8 cellular contexts compared by ENCODE assay signal in genomic region chr9:87973791-87974292, GRCh38. TPM values are rescaled to one million over a fixed set of nuclear protein-coding genes. Genes with fewer than 3 reads are reported as not detected.
DNase-seq lines count a peak whose midpoint lies in the region; ATAC-seq and TF ChIP-seq lines count a peak whose summit lies in the region.

No MANE protein-coding gene starts in this region.

- no peaks in the 10 kb centered on the region for H3K36me3 ChIP-seq in hepatocyte (replicated peaks; ENCODE audit: insufficient read depth, low read depth)
- H3K36me3 ChIP-seq in smooth muscle cell (ENCODE audit: low read depth): no peaks in the 10 kb centered on the region

- H3K4me3 ChIP-seq in hepatocyte: peak overlapping the region; percentile 33
- H3K4me3 ChIP-seq in smooth muscle cell: peak overlapping the region; percentile 62

- ATAC-seq in activated B cell treated with CpG ODN at 0.5 μM for 24 hours (ENCODE audit: low read depth): peak; percentile 9

- H3K4me1 Mint-ChIP-seq in activated B cell treated with CpG ODN at 0.5 μM for 24 hours: peaks cover 19% of the 10 kb centered on the region

- intact Hi-C loops in activated B cell treated with CpG ODN at 0.5 μM for 24 hours (cut with micrococcal nuclease): loop anchor here (1.0 kb wide), 1 partner anchor 414 kb away; the partner anchor contains the start of gene SPIN1

- peak overlapping the region; percentile 88 for H3K9ac ChIP-seq in smooth muscle cell (ENCODE audit: low read depth)

- TF ChIP-seq CTCF in activated B cell treated with CpG ODN at 0.5 μM for 24 hours (IDR thresholded peaks at IDR 0.05): no peak
- no peak for TF ChIP-seq CTCF in hepatocyte (IDR thresholded peaks at IDR 0.05; ENCODE audit: poor library complexity)
- TF ChIP-seq CTCF in smooth muscle cell (IDR thresholded peaks at IDR 0.05; ENCODE audit: borderline replicate concordance, insufficient read depth, poor library complexity, severe bottlenecking): no peak

- no peaks in the 10 kb centered on the region for H3K9me2 ChIP-seq in hepatocyte (replicated peaks; ENCODE audit: insufficient read depth)

- H3K79me2 ChIP-seq in hepatocyte (peaks cover 11% of the 10 kb centered on the region), smooth muscle cell (ENCODE audit: low read depth) (no peaks in the 10 kb centered on the region)

- H4K20me1 ChIP-seq in hepatocyte (ENCODE audit: insufficient read depth, poor library complexity, severe bottlenecking) (no peaks in the 10 kb centered on the region), smooth muscle cell (ENCODE audit: low read depth) (no peaks in the 10 kb centered on the region)

- DNase-seq in DMS 273 (lab: John Stamatoyannopoulos, UW; ENCODE audit: unreplicated experiment) (peak; percentile 38), DMS 273 treated with DMSO at 0.1 percent for 48 hours (lab: John Stamatoyannopoulos, UW) (no peak), activated B cell treated with CpG ODN at 0.5 μM for 24 hours (no peak), hepatocyte (ENCODE audit: low spot score) (peak; percentile 22), smooth muscle cell (lab: John Stamatoyannopoulos, UW; ENCODE audit: unreplicated experiment) (no peak), islet precursor cell (no peak), NCI-H2196 treated with DMSO at 0.1 percent for 48 hours (lab: John Stamatoyannopoulos, UW; ENCODE audit: unreplicated experiment) (no peak), activated gamma-delta T cell (lab: John Stamatoyannopoulos, UW) (no peak)

- peak overlapping the region; percentile 93 for H2AFZ ChIP-seq in hepatocyte
- peak overlapping the region; percentile 91 for H2AFZ ChIP-seq in smooth muscle cell (ENCODE audit: low read depth)

- H3K4me3 Mint-ChIP-seq in activated B cell treated with CpG ODN at 0.5 μM for 24 hours: peak overlapping the region; percentile 81

- H3K9me3 ChIP-seq in hepatocyte (ENCODE audit: low read depth) (no peaks in the 10 kb centered on the region), smooth muscle cell (replicated peaks; ENCODE audit: low read depth) (no peaks in the 10 kb centered on the region)

- H3K27me3 Mint-ChIP-seq in activated B cell treated with CpG ODN at 0.5 μM for 24 hours: peaks cover 7% of the 10 kb centered on the region

- peaks cover 8% of the 10 kb centered on the region for H3F3A ChIP-seq in smooth muscle cell (ENCODE audit: low read depth)

- peaks cover 4% of the 10 kb centered on the region for H3K36me3 Mint-ChIP-seq in activated B cell treated with CpG ODN at 0.5 μM for 24 hours (ENCODE audit: low read depth)

- no peaks in the 10 kb centered on the region for H3K27me3 ChIP-seq in hepatocyte
- no peaks in the 10 kb centered on the region for H3K27me3 ChIP-seq in smooth muscle cell (ENCODE audit: low read depth)

- H3K27ac Mint-ChIP-seq in activated B cell treated with CpG ODN at 0.5 μM for 24 hours: peak overlapping the region; percentile 80

- peak overlapping the region; percentile 82 for H3K27ac ChIP-seq in hepatocyte
- H3K27ac ChIP-seq in smooth muscle cell (ENCODE audit: low read depth): peak overlapping the region; percentile 61

- CTCF ChIA-PET in activated B cell treated with CpG ODN at 0.5 μM for 24 hours (lab: Charles Lee): no interaction called here

- 26% methylated on average over 17 of the region's 18 CpGs for WGBS in hepatocyte (ENCODE audit: low lambda C conversion rate, missing lambda C conversion rate)
- 41% methylated on average over 18 of the region's 18 CpGs for WGBS in smooth muscle cell (ENCODE audit: low lambda C conversion rate)

- peaks cover 2% of the 10 kb centered on the region for H3K9me3 Mint-ChIP-seq in activated B cell treated with CpG ODN at 0.5 μM for 24 hours

- POLR2A ChIA-PET in activated B cell treated with CpG ODN at 0.5 μM for 24 hours (lab: Charles Lee): no interaction called here

- peak overlapping the region; percentile 96 for H3K4me2 ChIP-seq in hepatocyte
- peak overlapping the region; percentile 94 for H3K4me2 ChIP-seq in smooth muscle cell

- peaks cover 12% of the 10 kb centered on the region for H3K4me1 ChIP-seq in hepatocyte (ENCODE audit: insufficient read depth)
- peaks cover 6% of the 10 kb centered on the region for H3K4me1 ChIP-seq in smooth muscle cell (ENCODE audit: low read depth)

RNA-seq across cellular contexts. Expression of gene CDK20, which starts 0.5 kb away (rescaled TPM):
- 0.51 and 0.55 TPM in 2 replicates for total RNA-seq in activated B cell treated with CpG ODN at 0.5 μM for 24 hours
- total RNA-seq in hepatocyte: 14.2 and 14.4 TPM in 2 replicates
- 12.9 and 19.2 TPM in 2 replicates for polyA plus RNA-seq in hepatocyte
- 4.5 and 6.7 TPM in 2 replicates for total RNA-seq in smooth muscle cell
- 11.1 and 11.7 TPM in 2 replicates for polyA plus RNA-seq in smooth muscle cell

RNA-seq across cellular contexts. Expression of gene SPATA31C1, which starts 56.1 kb away (rescaled TPM):
- total RNA-seq in activated B cell treated with CpG ODN at 0.5 μM for 24 hours (not detected in 2 replicates), hepatocyte (not detected in 2 replicates), smooth muscle cell (not detected in 2 replicates)
- polyA plus RNA-seq in hepatocyte (not detected in 2 replicates), smooth muscle cell (not detected in 2 replicates)

Comparison
In these comparisons a context has a peak if more than half of its experiments do, and no peak if none do; other contexts are left out.
1. DNase-seq: peak in DMS 273 (single experiment) and hepatocyte (single experiment); none in DMS 273 treated with DMSO at 0.1 percent for 48 hours (single experiment), activated B cell treated with CpG ODN at 0.5 μM for 24 hours (single experiment), smooth muscle cell (single experiment), islet precursor cell (single experiment), NCI-H2196 treated with DMSO at 0.1 percent for 48 hours (single experiment) and activated gamma-delta T cell (single experiment).